8 cellular contexts compared by ENCODE assay signal in genomic region chr1:43414634-43415223, GRCh38. TPM values are rescaled to one million over a fixed set of nuclear protein-coding genes. Genes with fewer than 3 reads are reported as not detected.
A peak's percentile ranks its signal among the peaks of the same experiment; 100 is the strongest.
DNase-seq lines count a peak whose midpoint lies in the region; ATAC-seq and TF ChIP-seq lines count a peak whose summit lies in the region.

No MANE protein-coding gene starts in this region.

- H3K27me3 ChIP-seq in NT2/D1 (ENCODE audit: insufficient read depth, insufficient read length) = no peaks in the 10 kb centered on the region

- ATAC-seq in esophagus mucosa = peak; percentile 70

- no peaks in the 10 kb centered on the region for H3K9me3 Mint-ChIP-seq in neural crest cell

- H3K27ac ChIP-seq in substantia nigra (ENCODE audit: low read depth, low read length, poor library complexity, severe bottlenecking) = no peak overlapping the region

- peaks cover 9% of the 10 kb centered on the region for H3K36me3 Mint-ChIP-seq in neural crest cell (ENCODE audit: low read depth)

- H3K4me3 ChIP-seq in HFF-Myc (replicated peaks; ENCODE audit: low read depth, low read length) = no peak overlapping the region
- H3K4me3 ChIP-seq in NT2/D1 (ENCODE audit: insufficient read length, low read depth) = no peak overlapping the region

- no peak overlapping the region for H3K4me3 Mint-ChIP-seq in neural crest cell

- peak overlapping the region; percentile 0 for H3K9ac ChIP-seq in NT2/D1 (ENCODE audit: insufficient read length, low read depth)

- DNase-seq in Ammon's horn (ENCODE audit: low spot score) = peak; percentile 39
- no peak for DNase-seq in HFF-Myc (ENCODE audit: extremely low read depth, low read depth)
- peak; percentile 70 for DNase-seq in NT2/D1 (ENCODE audit: low read depth, low spot score)
- peak; percentile 25 for DNase-seq in activated CD8-positive, alpha-beta memory T cell treated with anti-CD3 and anti-CD28 coated beads, Interleukin-2, amount 50 U/mL, for 1 hour (ENCODE audit: extremely low read depth)
- peak; percentile 58 for DNase-seq in neural crest cell (ENCODE audit: low read depth, low spot score)
- DNase-seq in substantia nigra (lab: John Stamatoyannopoulos, UW) = peak in 25 of 49 donors; percentile 2 to 62 (median 14)
- no peak for DNase-seq in T1000 (lab: John Stamatoyannopoulos, UW)

- H3K36me3 ChIP-seq in NT2/D1 (ENCODE audit: insufficient read depth, insufficient read length, low read length) = peaks cover 61% of the 10 kb centered on the region

- no peaks in the 10 kb centered on the region for H3K27me3 Mint-ChIP-seq in neural crest cell (ENCODE audit: low read depth)

- peak; percentile 70 for TF ChIP-seq CTCF in HFF-Myc (IDR thresholded peaks at IDR 0.05; ENCODE audit: low read depth, low read length, missing control alignments)
- peak; percentile 81 for TF ChIP-seq CTCF in neural crest cell (conservative IDR thresholded peaks at IDR 0.05)

- H3K9me3 ChIP-seq in NT2/D1 (ENCODE audit: insufficient read depth, low read length) = no peaks in the 10 kb centered on the region

- H3K4me1 ChIP-seq in NT2/D1 (ENCODE audit: insufficient read depth, insufficient read length) = peaks cover 3% of the 10 kb centered on the region

- H3K27ac Mint-ChIP-seq in neural crest cell (ENCODE audit: unreplicated experiment) = no peak overlapping the region

- no peaks in the 10 kb centered on the region for H3K4me1 Mint-ChIP-seq in neural crest cell

RNA-seq across cellular contexts. Expression of gene SZT2, which starts 25.0 kb away (rescaled TPM):
- total RNA-seq in esophagus mucosa (22.0 TPM), neural crest cell (39.4 and 42.0 TPM in 2 replicates)

RNA-seq across cellular contexts. Expression of gene MED8, which starts 25.1 kb away (rescaled TPM):
- total RNA-seq in esophagus mucosa (46.0 TPM), neural crest cell (30.8 and 33.9 TPM in 2 replicates)

RNA-seq across cellular contexts. Expression of gene HYI, which starts 39.0 kb away (rescaled TPM):
- 8.6 TPM for total RNA-seq in esophagus mucosa
- 42.9 and 46.6 TPM in 2 replicates for total RNA-seq in neural crest cell

RNA-seq across cellular contexts. Expression of gene ELOVL1, which starts 46.9 kb away (rescaled TPM):
- total RNA-seq in esophagus mucosa (172 TPM), neural crest cell (30.8 and 31.8 TPM in 2 replicates)

RNA-seq across cellular contexts. Expression of gene CDC20, which starts 55.9 kb away (rescaled TPM):
- total RNA-seq in esophagus mucosa (76.2 TPM), neural crest cell (180 and 196 TPM in 2 replicates)

Comparison
In these comparisons a context has a peak if more than half of its experiments do, and no peak if none do; other contexts are left out.
1. DNase-seq: peak in Ammon's horn (single experiment), NT2/D1 (single experiment), activated CD8-positive, alpha-beta memory T cell treated with anti-CD3 and anti-CD28 coated beads, Interleukin-2, amount 50 U/mL, for 1 hour (single experiment), neural crest cell (single experiment) and substantia nigra (25 of 49); none in HFF-Myc (single experiment) and T1000 (single experiment).